In genomic region chr6:37565267-37566208, GRCh38 we compare ENCODE assay signal across 8 cellular contexts.
DNase-seq lines count a peak whose midpoint lies in the region; ATAC-seq and TF ChIP-seq lines count a peak whose summit lies in the region.

No MANE protein-coding gene starts in this region.

- no peak for TF ChIP-seq CTCF in endothelial cell (IDR thresholded peaks at IDR 0.05; ENCODE audit: unreplicated experiment)

- peak overlapping the region; percentile 94 for H3K14ac ChIP-seq in neuronal stem cell (ENCODE audit: low read length)

- peak overlapping the region; percentile 78 for H2AFZ ChIP-seq in neuronal stem cell (ENCODE audit: low read length)

- H3K36me3 ChIP-seq in H7 (replicated peaks; ENCODE audit: control insufficient read depth, insufficient read depth, low read length) (no peaks in the 10 kb centered on the region), neuronal stem cell (replicated peaks in 1 of 2; ENCODE audit: control insufficient read depth in 2 of 2, insufficient read depth in 2 of 2, low read length in 2 of 2) (no peaks in the 10 kb centered on the region)

- H2BK15ac ChIP-seq in neuronal stem cell (ENCODE audit: low read length), result peak overlapping the region; percentile 32

- H3K9me3 Mint-ChIP-seq in endothelial cell (ENCODE audit: unreplicated experiment), result no peaks in the 10 kb centered on the region

- H3K4me3 ChIP-seq in H7 (ENCODE audit: insufficient read depth, low read depth, low read length), result peak overlapping the region; percentile 47
- peak overlapping the region; percentile 43 to 59 for H3K4me3 ChIP-seq in neuronal stem cell (ENCODE audit: low read length in 2 of 2)

- peak overlapping the region; percentile 49 for H2BK120ac ChIP-seq in neuronal stem cell (ENCODE audit: low read depth, low read length)

- peak overlapping the region; percentile 94 for H2BK5ac ChIP-seq in neuronal stem cell (ENCODE audit: low read length)

- peak overlapping the region; percentile 90 for H3K4me2 ChIP-seq in neuronal stem cell (ENCODE audit: insufficient read depth, low read length, poor library complexity, severe bottlenecking)

- H3K4me3 Mint-ChIP-seq in endothelial cell (ENCODE audit: unreplicated experiment), result peak overlapping the region; percentile 59

- DNase-seq in H7 (peak; percentile 92), NCI-H748 treated with DMSO at 0.1 percent for 48 hours (lab: John Stamatoyannopoulos, UW) (peak; percentile 49), endothelial cell (ENCODE audit: low spot score) (peak; percentile 63), neuronal stem cell (ENCODE audit: low spot score) (peak; percentile 90), KBM-7 (no peak), occipital lobe (lab: John Stamatoyannopoulos, UW) (no peak), left colon (no peak)

- no peaks in the 10 kb centered on the region for H3K36me3 Mint-ChIP-seq in endothelial cell (ENCODE audit: low read depth, unreplicated experiment)

- no peak overlapping the region for H2BK12ac ChIP-seq in neuronal stem cell (ENCODE audit: low read length)

- H3K27me3 Mint-ChIP-seq in endothelial cell (ENCODE audit: unreplicated experiment), result peaks cover 8% of the 10 kb centered on the region

- peak overlapping the region; percentile 71 for H3K9ac ChIP-seq in neuronal stem cell (ENCODE audit: low read depth, low read length, poor library complexity)

- peaks cover 2 to 3% of the 10 kb centered on the region in 2 donors for H3K9me3 ChIP-seq in neuronal stem cell (replicated peaks in 1 of 2; ENCODE audit: control insufficient read depth in 2 of 2, insufficient read depth in 1 of 2, low read depth in 1 of 2, low read length in 2 of 2)

- ATAC-seq in HG02798 (IDR thresholded peaks at IDR 0.05; ENCODE audit: poor library complexity, unreplicated experiment), result no peak
- no peak for ATAC-seq in left colon

- WGBS in neuronal stem cell (ENCODE audit: extremely low coverage in 2 of 2, insufficient read length in 2 of 2, insufficient replicate concordance in 1 of 2), 2 donors, result no CpG with 5 or more reads among the region's 21 CpGs

- no peaks in the 10 kb centered on the region for H3K79me1 ChIP-seq in neuronal stem cell (ENCODE audit: low read depth, low read length)

- H2AK5ac ChIP-seq in neuronal stem cell (ENCODE audit: low read depth, low read length), result peak overlapping the region; percentile 36

- peak overlapping the region; percentile 90 for H3K18ac ChIP-seq in neuronal stem cell (ENCODE audit: low read length)

- H4K8ac ChIP-seq in neuronal stem cell (ENCODE audit: low read depth, low read length), result no peak overlapping the region

- peaks cover 62% of the 10 kb centered on the region for H3K4me1 Mint-ChIP-seq in endothelial cell (ENCODE audit: unreplicated experiment)

- peaks cover 37 to 40% of the 10 kb centered on the region in 2 donors for H3K4me1 ChIP-seq in neuronal stem cell (ENCODE audit: control insufficient read depth in 2 of 2, insufficient read depth in 1 of 2, low read depth in 1 of 2, low read length in 2 of 2)

- peak overlapping the region; percentile 96 for H3K27ac ChIP-seq in neuronal stem cell (replicated peaks; ENCODE audit: low read length)

- peak overlapping the region; percentile 45 for H3K23ac ChIP-seq in neuronal stem cell (ENCODE audit: low read depth, low read length, poor library complexity)

- peak overlapping the region; percentile 87 for H3K27ac Mint-ChIP-seq in endothelial cell (ENCODE audit: unreplicated experiment)

- H3K27me3 ChIP-seq in H7 (ENCODE audit: control insufficient read depth, insufficient read depth, low read length) (peaks cover 2% of the 10 kb centered on the region; the same call in 1 of the 2 replicates), neuronal stem cell (ENCODE audit: control insufficient read depth in 3 of 3, insufficient read depth in 3 of 3, low read depth in 1 of 3, low read length in 3 of 3) (no peaks in the 10 kb centered on the region)

- no peak overlapping the region for H4K91ac ChIP-seq in neuronal stem cell (ENCODE audit: low read depth, low read length, poor library complexity)

- intact Hi-C loops in left colon (cut with DNase I, micrococcal nuclease), result loop anchor here in 1 of 2 donors (10.0 kb wide), 1 partner anchor 119 kb away; no protein-coding TSS in a partner anchor

- H3K4ac ChIP-seq in neuronal stem cell (ENCODE audit: low read length), result no peak overlapping the region

- in situ Hi-C loops in KBM-7 (cut with MboI; ENCODE audit: low pct_unique_long_range_greater_than_20kb, low sequenced_read_pairs), result no loop called here

Comparison
In these comparisons a context has a peak if more than half of its experiments do, and no peak if none do; other contexts are left out.
1. DNase-seq: peak in H7 (single experiment), NCI-H748 treated with DMSO at 0.1 percent for 48 hours (single experiment), endothelial cell (single experiment) and neuronal stem cell (single experiment); none in KBM-7 (single experiment), occipital lobe (single experiment) and left colon (0 of 2).